ENCODE assay signal across 25 cellular contexts in the genomic region with DNA sequence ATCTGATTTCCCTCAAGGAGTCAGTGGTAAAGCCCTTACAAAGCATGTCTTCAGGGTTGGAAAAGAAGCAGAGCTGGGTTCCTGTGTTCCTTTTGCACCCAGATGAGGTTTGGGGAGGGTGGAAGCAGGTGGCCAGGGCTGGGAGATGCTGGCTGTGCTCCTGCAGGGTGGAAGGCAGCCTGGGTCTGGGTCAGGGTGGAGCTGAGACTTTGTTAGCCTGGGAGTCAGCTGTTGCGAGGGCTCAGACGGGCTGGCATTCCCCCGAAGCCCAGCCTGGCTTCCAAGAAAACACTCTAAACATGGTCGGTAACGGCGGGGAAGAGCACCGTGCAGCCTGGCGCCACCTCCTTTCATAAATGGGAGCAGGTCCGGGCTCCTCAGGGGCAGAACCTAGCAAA. TPM values are rescaled to one million over a fixed set of nuclear protein-coding genes. Genes with fewer than 3 reads are reported as not detected.
DNase-seq lines count a peak whose midpoint lies in the region; ATAC-seq and TF ChIP-seq lines count a peak whose summit lies in the region.
"Had no signal": no experiment of that assay in that cellular context is flagged by ENCODE, and none has a peak within 500 bp of the region (broad histone marks: within the 10 kb centered on the region; RNA-seq: fewer than 3 reads in every experiment).

No MANE protein-coding gene starts in this region.

- no peak overlapping the region for H3K23ac ChIP-seq in mesenchymal stem cell (ENCODE audit: low read length in 2 of 2)

- H3K4me3 Mint-ChIP-seq in activated naive CD4-positive, alpha-beta T cell treated with anti-CD3 and anti-CD28 coated beads, Interleukin-2, amount 10 ng/mL, durations not matched to agents 7 days and 5 days = no peak overlapping the region
- no peak overlapping the region for H3K4me3 Mint-ChIP-seq in activated naive CD4-positive, alpha-beta T cell treated with anti-CD3 and anti-CD28 coated beads for 36 hours
- H3K4me3 Mint-ChIP-seq: WTC11 had no signal

- no peak overlapping the region for H2AFZ ChIP-seq in mesenchymal stem cell (ENCODE audit: low read depth, low read length)

- H3K9ac ChIP-seq in mesenchymal stem cell (ENCODE audit: low read length) = peak overlapping the region; percentile 13
- peak overlapping the region in 3 of 5 donors; percentile 56 to 64 (median 57) for H3K9ac ChIP-seq in subcutaneous abdominal adipose tissue (ENCODE audit: low read length in 5 of 5)

- H3K79me1 ChIP-seq in mesenchymal stem cell (replicated peaks; ENCODE audit: low read length, poor library complexity, severe bottlenecking) = no peaks in the 10 kb centered on the region

- 90% methylated on average over 9 of the region's 9 CpGs for WGBS in mesenchymal stem cell

- H3K9me3 Mint-ChIP-seq in activated naive CD4-positive, alpha-beta T cell treated with anti-CD3 and anti-CD28 coated beads, Interleukin-2, amount 10 ng/mL, durations not matched to agents 7 days and 5 days = no peaks in the 10 kb centered on the region
- H3K9me3 Mint-ChIP-seq in activated naive CD4-positive, alpha-beta T cell treated with anti-CD3 and anti-CD28 coated beads for 36 hours = no peaks in the 10 kb centered on the region
- H3K9me3 Mint-ChIP-seq: CD4-positive, CD25-positive, alpha-beta regulatory T cell; WTC11 had no signal

- H3K18ac ChIP-seq in mesenchymal stem cell (ENCODE audit: low read depth in 1 of 2, low read length in 2 of 2) = peak overlapping the region; percentile 29 to 34

- ATAC-seq in Panc1 = peak; percentile 6; the same call in 1 of the 2 replicates
- no peak for ATAC-seq in SK-N-SH treated with all-trans-retinoic acid at 6 μM for 48 hours
- ATAC-seq: left lung, WTC11 had no signal

- H2AK5ac ChIP-seq in mesenchymal stem cell (ENCODE audit: low read length, severe bottlenecking) = no peak overlapping the region

- H3K4ac ChIP-seq in mesenchymal stem cell (ENCODE audit: low read depth in 1 of 2, low read length in 2 of 2) = no peak overlapping the region

- H4K91ac ChIP-seq in mesenchymal stem cell (ENCODE audit: low read length) = peak overlapping the region; percentile 73

- no peak overlapping the region for H2BK5ac ChIP-seq in mesenchymal stem cell (ENCODE audit: low read depth, low read length, poor library complexity, severe bottlenecking)

- H3K27me3 ChIP-seq in Panc1 (ENCODE audit: control insufficient read depth, insufficient read depth, low read length) (no peaks in the 10 kb centered on the region), mesenchymal stem cell (ENCODE audit: control insufficient read depth in 1 of 2, insufficient read depth in 1 of 2, low read length in 2 of 2) (no peaks in the 10 kb centered on the region), subcutaneous abdominal adipose tissue (ENCODE audit: control insufficient read depth in 5 of 5, insufficient read depth in 4 of 5, low read length in 5 of 5) (no peaks in the 10 kb centered on the region), WERI-Rb-1 (ENCODE audit: insufficient read depth, low read depth, severe bottlenecking) (no peaks in the 10 kb centered on the region)
- H3K27me3 ChIP-seq: breast epithelium, heart left ventricle, left lung, right atrium auricular region had no signal

- POLR2A ChIA-PET in Panc1 (lab: Charles Lee) = no interaction called here

- H3K36me3 Mint-ChIP-seq in activated naive CD4-positive, alpha-beta T cell treated with anti-CD3 and anti-CD28 coated beads, Interleukin-2, amount 10 ng/mL, durations not matched to agents 7 days and 5 days = no peaks in the 10 kb centered on the region
- H3K36me3 Mint-ChIP-seq in activated naive CD4-positive, alpha-beta T cell treated with anti-CD3 and anti-CD28 coated beads for 36 hours (ENCODE audit: low read depth) = no peaks in the 10 kb centered on the region
- H3K36me3 Mint-ChIP-seq: CD4-positive, CD25-positive, alpha-beta regulatory T cell; WTC11 had no signal

- no peak overlapping the region for H3K14ac ChIP-seq in mesenchymal stem cell (ENCODE audit: low read length in 2 of 2)

- H3K4me1 ChIP-seq in Panc1 (ENCODE audit: control insufficient read depth, insufficient read depth, low read length) (peaks cover 34% of the 10 kb centered on the region), mesenchymal stem cell (ENCODE audit: control insufficient read depth, insufficient read depth, low read depth, low read length) (peaks cover 13% of the 10 kb centered on the region), subcutaneous abdominal adipose tissue (ENCODE audit: control insufficient read depth in 5 of 5, insufficient read depth in 5 of 5, low read length in 5 of 5) (peaks cover 19 to 50% (median 45%) of the 10 kb centered on the region in 5 donors)

- peak overlapping the region; percentile 39 for H2BK120ac ChIP-seq in mesenchymal stem cell (ENCODE audit: low read depth, low read length)

- no peak for DNase-seq in activated naive CD4-positive, alpha-beta T cell treated with anti-CD3 and anti-CD28 coated beads, Interleukin-2, amount 10 ng/mL, durations not matched to agents 7 days and 5 days
- DNase-seq in activated naive CD4-positive, alpha-beta T cell treated with anti-CD3 and anti-CD28 coated beads for 36 hours = no peak
- DNase-seq in Panc1 (ENCODE audit: low read depth, low spot score) = no peak
- DNase-seq in mesenchymal stem cell = no peak
- DNase-seq in WERI-Rb-1 = no peak
- DNase-seq in HK-2 (ENCODE audit: unreplicated experiment) = no peak
- DNase-seq: cortex of kidney, heart left ventricle, left lung, mucosa of descending colon, NCI-H1930, NCI-H226, NCI-H774, SHP77 had no signal

- no peak overlapping the region for H3K4me2 ChIP-seq in mesenchymal stem cell (ENCODE audit: low read length, poor library complexity, severe bottlenecking)

- peaks cover 54% of the 10 kb centered on the region for H3K4me1 Mint-ChIP-seq in activated naive CD4-positive, alpha-beta T cell treated with anti-CD3 and anti-CD28 coated beads, Interleukin-2, amount 10 ng/mL, durations not matched to agents 7 days and 5 days
- peaks cover 28% of the 10 kb centered on the region for H3K4me1 Mint-ChIP-seq in activated naive CD4-positive, alpha-beta T cell treated with anti-CD3 and anti-CD28 coated beads for 36 hours (ENCODE audit: low read depth)
- H3K4me1 Mint-ChIP-seq: WTC11 had no signal

- intact Hi-C loops in activated naive CD4-positive, alpha-beta T cell treated with anti-CD3 and anti-CD28 coated beads for 36 hours (cut with micrococcal nuclease) = no loop called here
- intact Hi-C loops in Panc1 (cut with micrococcal nuclease; ENCODE audit: unreplicated experiment) = no loop called here

- peak overlapping the region in 1 of 2 experiments; percentile 54 for H2BK12ac ChIP-seq in mesenchymal stem cell (ENCODE audit: low read length in 2 of 2)

- H2BK15ac ChIP-seq in mesenchymal stem cell (ENCODE audit: low read depth, poor library complexity, severe bottlenecking) = no peak overlapping the region

- H3K27ac ChIP-seq in Panc1 (ENCODE audit: low read length) (peak overlapping the region; percentile 81), mesenchymal stem cell (ENCODE audit: low read length, poor library complexity, severe bottlenecking) (no peak overlapping the region), subcutaneous abdominal adipose tissue (ENCODE audit: low read depth, low read length) (peak overlapping the region; percentile 76), WERI-Rb-1 (no peak overlapping the region)
- H3K27ac ChIP-seq: right atrium auricular region had no signal

- H3K36me3 ChIP-seq in Panc1 (ENCODE audit: control insufficient read depth, insufficient read depth, low read length) (no peaks in the 10 kb centered on the region), mesenchymal stem cell (ENCODE audit: control insufficient read depth in 1 of 2, insufficient read depth in 2 of 2, low read depth in 1 of 2, low read length in 2 of 2) (no peaks in the 10 kb centered on the region), subcutaneous abdominal adipose tissue (ENCODE audit: control insufficient read depth in 5 of 5, insufficient read depth in 5 of 5, low read length in 5 of 5) (no peaks in the 10 kb centered on the region), WERI-Rb-1 (no peaks in the 10 kb centered on the region)
- H3K36me3 ChIP-seq: breast epithelium, heart left ventricle, left lung, right atrium auricular region had no signal

- H3K9me3 ChIP-seq in Panc1 (ENCODE audit: control insufficient read depth, insufficient read depth, low read depth, low read length) (no peaks in the 10 kb centered on the region), mesenchymal stem cell (ENCODE audit: control insufficient read depth, low read length) (no peaks in the 10 kb centered on the region), subcutaneous abdominal adipose tissue (ENCODE audit: control insufficient read depth in 5 of 5, low read length in 5 of 5) (no peaks in the 10 kb centered on the region), WERI-Rb-1 (ENCODE audit: severe bottlenecking) (no peaks in the 10 kb centered on the region)
- H3K9me3 ChIP-seq: breast epithelium, heart left ventricle, left lung, mucosa of descending colon, right atrium auricular region had no signal

- H3K27me3 Mint-ChIP-seq in activated naive CD4-positive, alpha-beta T cell treated with anti-CD3 and anti-CD28 coated beads, Interleukin-2, amount 10 ng/mL, durations not matched to agents 7 days and 5 days = peaks cover 15% of the 10 kb centered on the region
- no peaks in the 10 kb centered on the region for H3K27me3 Mint-ChIP-seq in activated naive CD4-positive, alpha-beta T cell treated with anti-CD3 and anti-CD28 coated beads for 36 hours (ENCODE audit: low read depth)
- H3K27me3 Mint-ChIP-seq: CD4-positive, CD25-positive, alpha-beta regulatory T cell had no signal

- in situ Hi-C loops in Panc1 (cut with HindIII; ENCODE audit: low pct_unique_long_range_greater_than_20kb, low sequenced_read_pairs) = no loop called here

- no peak overlapping the region for H4K8ac ChIP-seq in mesenchymal stem cell (ENCODE audit: low read length)

- no peak for TF ChIP-seq CTCF in Panc1 (IDR thresholded peaks at IDR 0.05)
- no peak for TF ChIP-seq CTCF in WERI-Rb-1 (IDR thresholded peaks at IDR 0.05; ENCODE audit: low read depth, low read length)

- BruUV-seq in Panc1 (replicated peaks; lab: Mats Ljungman, UMichigan) = no TSS peak

- H3K27ac Mint-ChIP-seq in activated naive CD4-positive, alpha-beta T cell treated with anti-CD3 and anti-CD28 coated beads, Interleukin-2, amount 10 ng/mL, durations not matched to agents 7 days and 5 days = peak overlapping the region; percentile 26
- no peak overlapping the region for H3K27ac Mint-ChIP-seq in activated naive CD4-positive, alpha-beta T cell treated with anti-CD3 and anti-CD28 coated beads for 36 hours
- H3K27ac Mint-ChIP-seq: WTC11 had no signal

- CTCF ChIA-PET in activated naive CD4-positive, alpha-beta T cell treated with anti-CD3 and anti-CD28 coated beads, Interleukin-2, amount 10 ng/mL, durations not matched to agents 7 days and 5 days (lab: Charles Lee) = interaction anchor here (1.2 kb wide), 1 partner anchor 30 kb away, joined by 3 read pairs; no protein-coding TSS in a partner anchor
- CTCF ChIA-PET in activated naive CD4-positive, alpha-beta T cell treated with anti-CD3 and anti-CD28 coated beads for 36 hours (lab: Charles Lee) = interaction anchor here (2.5 kb wide), 1 partner anchor 17 kb away, joined by 11 read pairs; no protein-coding TSS in a partner anchor
- CTCF ChIA-PET in Panc1 (lab: Charles Lee) = no interaction called here

- H3K4me3 ChIP-seq in Panc1 (ENCODE audit: low read depth in 2 of 2, low read length in 2 of 2) (no peak overlapping the region), mesenchymal stem cell (ENCODE audit: insufficient read depth in 1 of 2, low read depth in 1 of 2, low read length in 2 of 2) (no peak overlapping the region), subcutaneous abdominal adipose tissue (ENCODE audit: low read depth in 1 of 5, low read length in 5 of 5) (no peak overlapping the region), WERI-Rb-1 (ENCODE audit: low read depth, low read length) (no peak overlapping the region)
- H3K4me3 ChIP-seq: breast epithelium, heart left ventricle, K562, left lung, mucosa of descending colon, right atrium auricular region had no signal

RNA-seq across cellular contexts. Expression of a gene that starts 43.7 kb away (rescaled TPM):
- total RNA-seq in activated naive CD4-positive, alpha-beta T cell treated with anti-CD3 and anti-CD28 coated beads for 36 hours = not detected
- total RNA-seq in Panc1 (2021; ENCODE audit: unreplicated experiment) = not detected
- not detected for polyA plus RNA-seq in Panc1 (2012; ENCODE audit: insufficient read length)
- not detected for polyA plus RNA-seq in mesenchymal stem cell (2013, experiment 1 of 2)
- polyA plus RNA-seq in mesenchymal stem cell (2013, experiment 2 of 2) = not detected
- total RNA-seq: CD4-positive, CD25-positive, alpha-beta regulatory T cell; left lung; OCI-LY7; omental fat pad; T-helper 2 cell treated with Interferon-gamma antibody and Interleukin-4, amounts not matched to agents 100 ng/mL and 5 ng/mL, for 36 hours; temporal lobe had no signal
- polyA plus RNA-seq: CD4-positive, CD25-positive, alpha-beta regulatory T cell had no signal

Comparison
In these comparisons a context has a peak if more than half of its experiments do, and no peak if none do; other contexts are left out.
1. H3K27ac ChIP-seq: peak in Panc1 (single experiment) and subcutaneous abdominal adipose tissue (single experiment); none in mesenchymal stem cell (single experiment) and WERI-Rb-1 (single experiment).